In genomic region chrX:48890934-48891401, GRCh38 we compare ENCODE assay signal across 8 cellular contexts. TPM values are rescaled to one million over a fixed set of nuclear protein-coding genes. Genes with fewer than 3 reads are reported as not detected.
DNase-seq lines count a peak whose midpoint lies in the region; ATAC-seq lines count a peak whose summit lies in the region.

No MANE protein-coding gene starts in this region.

- peak overlapping the region; percentile 86 to 97 (median 92) for H3K4me3 Mint-ChIP-seq in CD4-positive, alpha-beta memory T cell
- H3K4me3 Mint-ChIP-seq in stimulated activated naive B cell treated with anti-CD40 and anti-IgM and Interleukin-4, amounts not matched to agents 10 μg/mL and 1 μg/mL and 100 μg/mL, for 72 hours: peak overlapping the region; percentile 73 to 81

- peak in 1 of 5 donors; percentile 44 for DNase-seq in CD4-positive, alpha-beta memory T cell
- peak; percentile 36 for DNase-seq in adipocyte (ENCODE audit: low read depth)
- DNase-seq in iPS-NIHi11 (ENCODE audit: low spot score): peak; percentile 22
- no peak for DNase-seq in stimulated activated naive B cell treated with anti-CD40 and anti-IgM and Interleukin-4, amounts not matched to agents 10 μg/mL and 1 μg/mL and 100 μg/mL, for 72 hours
- no peak for DNase-seq in iPS-NIHi7 (ENCODE audit: extremely low spot score)
- DNase-seq in NCI-H2196 treated with DMSO at 0.1 percent for 48 hours (lab: John Stamatoyannopoulos, UW; ENCODE audit: unreplicated experiment): no peak

- peak overlapping the region; percentile 52 for H3K27ac ChIP-seq in CD4-positive, alpha-beta memory T cell (ENCODE audit: low read depth, low read length)

- ATAC-seq in GM19395 (IDR thresholded peaks at IDR 0.05; ENCODE audit: unreplicated experiment) (peak; percentile 47), HG03442 (IDR thresholded peaks at IDR 0.05; ENCODE audit: unreplicated experiment) (peak; percentile 35)
- ATAC-seq in stimulated activated naive B cell treated with anti-CD40 and anti-IgM and Interleukin-4, amounts not matched to agents 10 μg/mL and 1 μg/mL and 100 μg/mL, for 72 hours (replicated peaks): peak; percentile 59 to 60

- H3K27me3 ChIP-seq in CD4-positive, alpha-beta memory T cell (ENCODE audit: insufficient read depth, low read length): no peaks in the 10 kb centered on the region
- peaks cover 3% of the 10 kb centered on the region for H3K27me3 ChIP-seq in adipocyte (replicated peaks; ENCODE audit: control insufficient read depth, insufficient read depth, low read length)

- peak overlapping the region; percentile 59 for H3K9ac ChIP-seq in adipocyte (ENCODE audit: low read length)

- H3K27me3 Mint-ChIP-seq in CD4-positive, alpha-beta memory T cell: peaks cover 0 to 1% of the 10 kb centered on the region in 2 donors
- H3K27me3 Mint-ChIP-seq in stimulated activated naive B cell treated with anti-CD40 and anti-IgM and Interleukin-4, amounts not matched to agents 10 μg/mL and 1 μg/mL and 100 μg/mL, for 72 hours: peaks cover 0 to 4% of the 10 kb centered on the region in 2 donors

- CTCF ChIA-PET in CD4-positive, alpha-beta memory T cell (lab: Charles Lee; ENCODE audit: partially characterized antibody): interaction anchor here (1.0 to 2.8 kb wide), 11 partner anchors 16 to 243 kb away, joined by 3 to 35 read pairs (median 6); partner anchors contain the start of genes HDAC6 and WAS

- peaks cover 4 to 5% of the 10 kb centered on the region in 2 donors for H3K36me3 Mint-ChIP-seq in CD4-positive, alpha-beta memory T cell
- peaks cover 0 to 8% of the 10 kb centered on the region in 2 donors for H3K36me3 Mint-ChIP-seq in stimulated activated naive B cell treated with anti-CD40 and anti-IgM and Interleukin-4, amounts not matched to agents 10 μg/mL and 1 μg/mL and 100 μg/mL, for 72 hours

- peak overlapping the region; percentile 74 to 93 (median 85) for H3K27ac Mint-ChIP-seq in CD4-positive, alpha-beta memory T cell
- H3K27ac Mint-ChIP-seq in stimulated activated naive B cell treated with anti-CD40 and anti-IgM and Interleukin-4, amounts not matched to agents 10 μg/mL and 1 μg/mL and 100 μg/mL, for 72 hours: peak overlapping the region; percentile 21

- intact Hi-C loops in CD4-positive, alpha-beta memory T cell (cut with micrococcal nuclease): loop anchor here (1.0 to 2.0 kb wide), 6 partner anchors 21 to 242 kb away; partner anchors contain the start of gene TFE3

- peaks cover 3% of the 10 kb centered on the region for H3K36me3 ChIP-seq in CD4-positive, alpha-beta memory T cell (ENCODE audit: insufficient read depth, low read length)
- no peaks in the 10 kb centered on the region for H3K36me3 ChIP-seq in adipocyte (ENCODE audit: control insufficient read depth, insufficient read depth, low read length, severe bottlenecking)

- peaks cover 9 to 25% (median 18%) of the 10 kb centered on the region in 4 donors for H3K4me1 Mint-ChIP-seq in CD4-positive, alpha-beta memory T cell
- H3K4me1 Mint-ChIP-seq in stimulated activated naive B cell treated with anti-CD40 and anti-IgM and Interleukin-4, amounts not matched to agents 10 μg/mL and 1 μg/mL and 100 μg/mL, for 72 hours: peaks cover 7 to 19% of the 10 kb centered on the region in 2 donors

- POLR2A ChIA-PET in CD4-positive, alpha-beta memory T cell (lab: Charles Lee; ENCODE audit: partially characterized antibody): interaction anchor here (0.7 to 2.5 kb wide), 18 partner anchors 10 to 312 kb away, joined by 3 to 28 read pairs (median 4); partner anchors contain the start of genes HDAC6 and SLC35A2

- no peaks in the 10 kb centered on the region for H3K9me3 Mint-ChIP-seq in CD4-positive, alpha-beta memory T cell
- H3K9me3 Mint-ChIP-seq in stimulated activated naive B cell treated with anti-CD40 and anti-IgM and Interleukin-4, amounts not matched to agents 10 μg/mL and 1 μg/mL and 100 μg/mL, for 72 hours: no peaks in the 10 kb centered on the region

- H3K9me3 ChIP-seq in CD4-positive, alpha-beta memory T cell (ENCODE audit: control insufficient read depth in 1 of 2, low read length in 2 of 2): no peaks in the 10 kb centered on the region
- H3K9me3 ChIP-seq in adipocyte (ENCODE audit: control insufficient read depth, low read length): no peaks in the 10 kb centered on the region

- H3K4me3 ChIP-seq in CD4-positive, alpha-beta memory T cell (ENCODE audit: low read length in 2 of 2): peak overlapping the region in 1 of 2 donors; percentile 49
- H3K4me3 ChIP-seq in adipocyte (ENCODE audit: low read length): peak overlapping the region; percentile 47

- peaks cover 10% of the 10 kb centered on the region for H3K4me1 ChIP-seq in CD4-positive, alpha-beta memory T cell (ENCODE audit: insufficient read depth, low read length)
- H3K4me1 ChIP-seq in adipocyte (ENCODE audit: control insufficient read depth, insufficient read depth, low read length): peaks cover 5% of the 10 kb centered on the region

RNA-seq across cellular contexts. Expression of gene TIMM17B, which starts 6.6 kb away (rescaled TPM):
- total RNA-seq in CD4-positive, alpha-beta memory T cell: 10 to 100 TPM; 42.6 to 46.2 TPM
- polyA plus RNA-seq in CD4-positive, alpha-beta memory T cell: 10 to 100 TPM; 65.3 to 69.7 TPM

RNA-seq across cellular contexts. Expression of gene PQBP1, which starts 6.8 kb away (rescaled TPM):
- total RNA-seq in CD4-positive, alpha-beta memory T cell: 10 to 100 TPM; 59.6 to 64.4 TPM
- 10 to 100 TPM; 80.0 to 94.1 TPM for polyA plus RNA-seq in CD4-positive, alpha-beta memory T cell

RNA-seq across cellular contexts. Expression of gene SLC35A2, which starts 20.5 kb away (rescaled TPM):
- 10 to 100 TPM; 13.8 to 15.8 TPM for total RNA-seq in CD4-positive, alpha-beta memory T cell
- polyA plus RNA-seq in CD4-positive, alpha-beta memory T cell: 10 to 100 TPM; 11.8 to 14.4 TPM

RNA-seq across cellular contexts. Expression of gene PIM2, which starts 27.9 kb away (rescaled TPM):
- total RNA-seq in CD4-positive, alpha-beta memory T cell: 100 to 1,000 TPM; 117 to 118 TPM
- polyA plus RNA-seq in CD4-positive, alpha-beta memory T cell: 100 to 1,000 TPM; 396 to 489 TPM

RNA-seq across cellular contexts. Expression of gene PCSK1N, which starts 55.6 kb away (rescaled TPM):
- 1 to 10 TPM; 6.4 to 8.5 TPM for total RNA-seq in CD4-positive, alpha-beta memory T cell
- polyA plus RNA-seq in CD4-positive, alpha-beta memory T cell: 10 to 100 TPM in 1 of 2 donors, 1 to 10 TPM in 1; 4.6 to 15.3 TPM

Comparison
In these comparisons a context has a peak if more than half of its experiments do, and no peak if none do; other contexts are left out.
1. DNase-seq: peak in adipocyte (single experiment) and iPS-NIHi11 (single experiment); none in stimulated activated naive B cell treated with anti-CD40 and anti-IgM and Interleukin-4, amounts not matched to agents 10 μg/mL and 1 μg/mL and 100 μg/mL, for 72 hours (single experiment), iPS-NIHi7 (single experiment) and NCI-H2196 treated with DMSO at 0.1 percent for 48 hours (single experiment).
2. Peak in every context shown above with its lines, with median percentiles within 50 percentile points of each other: ATAC-seq.